In the genomic region with DNA sequence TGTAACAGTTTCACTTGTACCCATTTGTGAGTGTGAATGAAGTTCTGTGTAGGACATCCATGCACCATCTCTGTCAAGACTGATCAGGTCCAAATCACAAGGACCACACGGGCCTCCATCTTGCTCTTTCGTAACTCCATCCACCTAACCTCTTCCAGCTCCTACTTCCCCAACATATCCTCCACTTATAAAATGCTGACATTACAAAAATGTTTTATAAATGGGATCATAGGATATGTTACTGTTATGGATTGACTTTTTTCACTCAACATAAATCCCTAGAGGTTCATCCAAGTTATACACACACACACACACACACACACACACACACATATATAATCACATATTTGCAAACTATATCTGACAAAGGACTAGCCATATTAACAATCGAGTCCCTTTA, we compare ENCODE assay signal across 2 cellular contexts.
A peak's percentile ranks its signal among the peaks of the same experiment; 100 is the strongest.
TF ChIP-seq lines count a peak whose summit lies in the region.

No MANE protein-coding gene starts in this region.

TF ChIP-seq in HepG2, 621 proteins besides CTCF, POLR2A, EP300 and RAD21:
- TF ChIP-seq MAFF (IDR thresholded peaks at IDR 0.05; ENCODE audit: low read depth, low read length) = peak; percentile 93
- no peak for TF ChIP-seq MIER3 (CRISPR knock-in tag; IDR thresholded peaks at IDR 0.05; ENCODE audit: borderline replicate concordance)
- TF ChIP-seq ZC3H13 (CRISPR knock-in tag; IDR thresholded peaks at IDR 0.05) = no peak
- peak; percentile 91 to 96 for TF ChIP-seq MAFK (conservative IDR thresholded peaks at IDR 0.05 in 1 of 2, IDR thresholded peaks at IDR 0.05 in 1 of 2; ENCODE audit: low read length in 2 of 2)
- no peak for TF ChIP-seq ZNF30 (CRISPR knock-in tag; IDR thresholded peaks at IDR 0.05)
- no peak for TF ChIP-seq ZNF34 (CRISPR knock-in tag; IDR thresholded peaks at IDR 0.05; ENCODE audit: borderline replicate concordance)
- TF ChIP-seq HDAC2 (CRISPR knock-in tag; IDR thresholded peaks at IDR 0.05) = no peak
- TF ChIP-seq ZNF326 (CRISPR knock-in tag; IDR thresholded peaks at IDR 0.05; ENCODE audit: borderline replicate concordance) = no peak
- no peak for TF ChIP-seq ZNF44 (CRISPR knock-in tag; IDR thresholded peaks at IDR 0.05)
- TF ChIP-seq FLYWCH1 (CRISPR knock-in tag; IDR thresholded peaks at IDR 0.05) = no peak
- no peak for TF ChIP-seq YEATS4 (CRISPR knock-in tag; IDR thresholded peaks at IDR 0.05; ENCODE audit: borderline replicate concordance)

TF ChIP-seq in K562, 482 proteins besides CTCF, POLR2A, EP300 and RAD21:
- TF ChIP-seq MAFK (IDR thresholded peaks at IDR 0.05; ENCODE audit: low read length) = peak; percentile 73
- TF ChIP-seq MAFG (tag; conservative IDR thresholded peaks at IDR 0.05) = peak; percentile 69
- TF ChIP-seq C11orf30 (IDR thresholded peaks at IDR 0.05; ENCODE audit: low read depth) = peak; percentile 71; the same call in 1 of the 2 replicates
- TF ChIP-seq ZNF316 (IDR thresholded peaks at IDR 0.05) = peak; percentile 83
- TF ChIP-seq STAG1 (CRISPR knock-in tag; IDR thresholded peaks at IDR 0.05; ENCODE audit: borderline replicate concordance) = no peak
- peak; percentile 74 for TF ChIP-seq MAFF (IDR thresholded peaks at IDR 0.05; ENCODE audit: low read length)
